In genomic region chr15:78791357-78791756, GRCh38 we compare ENCODE assay signal across 18 cellular contexts. TPM values are rescaled to one million over a fixed set of nuclear protein-coding genes. Genes with fewer than 3 reads are reported as not detected.
DNase-seq lines count a peak whose midpoint lies in the region; ATAC-seq and TF ChIP-seq lines count a peak whose summit lies in the region.
"Had no signal": no experiment of that assay in that cellular context is flagged by ENCODE, and none has a peak within 500 bp of the region (broad histone marks: within the 10 kb centered on the region; RNA-seq: fewer than 3 reads in every experiment).

No MANE protein-coding gene starts in this region.

- H2BK12ac ChIP-seq in mesenchymal stem cell (ENCODE audit: low read length in 2 of 2) = no peak overlapping the region

- H3K27me3 Mint-ChIP-seq in activated T-helper 17 cell treated with anti-CD3 and anti-CD28 coated beads, Interleukin-2, amount 50 U/mL, for 72 hours = peaks cover 3% of the 10 kb centered on the region
- H3K27me3 Mint-ChIP-seq: B cell; CD4-positive, alpha-beta T cell had no signal

- H3K27ac ChIP-seq in left ventricle myocardium inferior (replicated peaks) (peak overlapping the region; percentile 16), mesenchymal stem cell (ENCODE audit: low read length, poor library complexity, severe bottlenecking) (no peak overlapping the region)
- H3K27ac ChIP-seq: 22Rv1; A549; BLaER1 treated with 17β-estradiol and CSF1 and Interleukin-3, amounts not matched to agents 10 nM and 100 nM; C4-2B had no signal

- no peak overlapping the region for H3K23ac ChIP-seq in mesenchymal stem cell (ENCODE audit: low read length in 2 of 2)

- no peak for TF ChIP-seq CTCF in left ventricle myocardium inferior (IDR thresholded peaks at IDR 0.05; ENCODE audit: borderline replicate concordance)

- H3K4me1 ChIP-seq in left ventricle myocardium inferior (peaks cover 28% of the 10 kb centered on the region), mesenchymal stem cell (ENCODE audit: control insufficient read depth, insufficient read depth, low read depth, low read length) (no peaks in the 10 kb centered on the region)
- H3K4me1 ChIP-seq: A549, Caco-2 had no signal

- no peaks in the 10 kb centered on the region for H3K4me1 Mint-ChIP-seq in activated T-helper 17 cell treated with anti-CD3 and anti-CD28 coated beads, Interleukin-2, amount 50 U/mL, for 72 hours
- H3K4me1 Mint-ChIP-seq: B cell had no signal

- H3K27ac Mint-ChIP-seq in activated T-helper 17 cell treated with anti-CD3 and anti-CD28 coated beads, Interleukin-2, amount 50 U/mL, for 72 hours = peak overlapping the region; percentile 61
- H3K27ac Mint-ChIP-seq: B cell; CD4-positive, alpha-beta T cell; CD8-positive, alpha-beta T cell had no signal

- no peaks in the 10 kb centered on the region for H3K36me3 Mint-ChIP-seq in activated T-helper 17 cell treated with anti-CD3 and anti-CD28 coated beads, Interleukin-2, amount 50 U/mL, for 72 hours (ENCODE audit: low read depth)
- H3K36me3 Mint-ChIP-seq: CD8-positive, alpha-beta T cell had no signal

- H3K36me3 ChIP-seq in left ventricle myocardium inferior (peaks cover 62% of the 10 kb centered on the region), mesenchymal stem cell (ENCODE audit: control insufficient read depth in 1 of 2, insufficient read depth in 2 of 2, low read depth in 1 of 2, low read length in 2 of 2) (peaks cover 63 to 87% of the 10 kb centered on the region in 2 experiments)

- DNase-seq in left ventricle myocardium inferior = no peak
- no peak for DNase-seq in left ventricle myocardium superior
- no peak for DNase-seq in mesenchymal stem cell
- no peak for DNase-seq in Kasumi-1 (lab: John Stamatoyannopoulos, UW)
- DNase-seq: AML-193; Caco-2; Calu3; CD4-positive, alpha-beta T cell; CD8-positive, alpha-beta T cell; DMS79 treated with DMSO at 0.1 percent for 48 hours; GF-D8 had no signal

- no peak overlapping the region for H2BK15ac ChIP-seq in mesenchymal stem cell (ENCODE audit: low read depth, poor library complexity, severe bottlenecking)

- no peak overlapping the region for H2BK120ac ChIP-seq in mesenchymal stem cell (ENCODE audit: low read depth, low read length)

- no peak overlapping the region for H2AFZ ChIP-seq in mesenchymal stem cell (ENCODE audit: low read depth, low read length)

- no peak overlapping the region for H2AK5ac ChIP-seq in mesenchymal stem cell (ENCODE audit: low read length, severe bottlenecking)

- H3K4ac ChIP-seq in mesenchymal stem cell (ENCODE audit: low read depth in 1 of 2, low read length in 2 of 2) = no peak overlapping the region

- no peak overlapping the region for H2BK5ac ChIP-seq in mesenchymal stem cell (ENCODE audit: low read depth, low read length, poor library complexity, severe bottlenecking)

- no peak overlapping the region for H3K4me2 ChIP-seq in mesenchymal stem cell (ENCODE audit: low read length, poor library complexity, severe bottlenecking)
- H3K4me2 ChIP-seq: A549; BLaER1 treated with 17β-estradiol and CSF1 and Interleukin-3, amounts not matched to agents 10 nM and 100 nM had no signal

- intact Hi-C loops in left ventricle myocardium inferior (cut with micrococcal nuclease) (no loop called here), left ventricle myocardium superior (cut with micrococcal nuclease) (no loop called here)

- H3K79me1 ChIP-seq in mesenchymal stem cell (replicated peaks; ENCODE audit: low read length, poor library complexity, severe bottlenecking) = peaks cover 4% of the 10 kb centered on the region

- no peak overlapping the region for H3K4me3 ChIP-seq in left ventricle myocardium inferior
- H3K4me3 ChIP-seq in mesenchymal stem cell (ENCODE audit: insufficient read depth in 1 of 2, low read depth in 1 of 2, low read length in 2 of 2) = no peak overlapping the region
- H3K4me3 ChIP-seq: A549; BLaER1 treated with 17β-estradiol and CSF1 and Interleukin-3, amounts not matched to agents 10 nM and 100 nM had no signal

- H3K14ac ChIP-seq in mesenchymal stem cell (ENCODE audit: low read length in 2 of 2) = no peak overlapping the region

- no peaks in the 10 kb centered on the region for H3K9me3 Mint-ChIP-seq in activated T-helper 17 cell treated with anti-CD3 and anti-CD28 coated beads, Interleukin-2, amount 50 U/mL, for 72 hours
- H3K9me3 Mint-ChIP-seq: CD4-positive, alpha-beta T cell; CD8-positive, alpha-beta T cell had no signal

- H3K9me3 ChIP-seq in left ventricle myocardium inferior (replicated peaks) = no peaks in the 10 kb centered on the region
- no peaks in the 10 kb centered on the region for H3K9me3 ChIP-seq in mesenchymal stem cell (ENCODE audit: control insufficient read depth, low read length)
- H3K9me3 ChIP-seq: A549; BLaER1 treated with 17β-estradiol and CSF1 and Interleukin-3, amounts not matched to agents 10 nM and 100 nM; Caco-2 had no signal

- no peak overlapping the region for H3K9ac ChIP-seq in mesenchymal stem cell (ENCODE audit: low read length)
- H3K9ac ChIP-seq: BLaER1 treated with 17β-estradiol and CSF1 and Interleukin-3, amounts not matched to agents 10 nM and 100 nM had no signal

- ATAC-seq in left ventricle myocardium superior = no peak
- no peak for ATAC-seq in activated T-helper 17 cell treated with anti-CD3 and anti-CD28 coated beads, Interleukin-2, amount 50 U/mL, for 72 hours (replicated peaks)
- ATAC-seq in GM18870 (IDR thresholded peaks at IDR 0.05; ENCODE audit: unreplicated experiment) = no peak
- ATAC-seq: A549; CD8-positive, alpha-beta T cell had no signal

- H3K27me3 ChIP-seq in left ventricle myocardium inferior (ENCODE audit: low read depth) = no peaks in the 10 kb centered on the region
- H3K27me3 ChIP-seq in mesenchymal stem cell (ENCODE audit: control insufficient read depth in 1 of 2, insufficient read depth in 1 of 2, low read length in 2 of 2) = no peaks in the 10 kb centered on the region
- H3K27me3 ChIP-seq: BLaER1 treated with 17β-estradiol and CSF1 and Interleukin-3, amounts not matched to agents 10 nM and 100 nM had no signal

- H4K91ac ChIP-seq in mesenchymal stem cell (ENCODE audit: low read length) = no peak overlapping the region

- no peak overlapping the region for H3K18ac ChIP-seq in mesenchymal stem cell (ENCODE audit: low read depth in 1 of 2, low read length in 2 of 2)

- WGBS in mesenchymal stem cell = 75% methylated on average over 4 of the region's 4 CpGs

- H3K4me3 Mint-ChIP-seq in activated T-helper 17 cell treated with anti-CD3 and anti-CD28 coated beads, Interleukin-2, amount 50 U/mL, for 72 hours = no peak overlapping the region
- H3K4me3 Mint-ChIP-seq: B cell; CD4-positive, alpha-beta T cell; CD8-positive, alpha-beta T cell had no signal

- peak overlapping the region; percentile 39 for H4K8ac ChIP-seq in mesenchymal stem cell (ENCODE audit: low read length)

RNA-seq across cellular contexts. Expression of gene ADAMTS7, which starts 19.9 kb away (rescaled TPM):
- total RNA-seq in left ventricle myocardium inferior = 24.2 TPM
- 37.9 TPM for total RNA-seq in left ventricle myocardium superior
- total RNA-seq in activated T-helper 17 cell treated with anti-CD3 and anti-CD28 coated beads, Interleukin-2, amount 50 U/mL, for 72 hours = 1 to 10 TPM; 1.2 to 4.4 TPM
- polyA plus RNA-seq in mesenchymal stem cell (2013, experiment 1 of 2) = 14.1 TPM
- 13.0 TPM for polyA plus RNA-seq in mesenchymal stem cell (2013, experiment 2 of 2)
- total RNA-seq: CD8-positive, alpha-beta T cell had no signal
